ENCODE assay signal across 1 cellular context in the genomic region with DNA sequence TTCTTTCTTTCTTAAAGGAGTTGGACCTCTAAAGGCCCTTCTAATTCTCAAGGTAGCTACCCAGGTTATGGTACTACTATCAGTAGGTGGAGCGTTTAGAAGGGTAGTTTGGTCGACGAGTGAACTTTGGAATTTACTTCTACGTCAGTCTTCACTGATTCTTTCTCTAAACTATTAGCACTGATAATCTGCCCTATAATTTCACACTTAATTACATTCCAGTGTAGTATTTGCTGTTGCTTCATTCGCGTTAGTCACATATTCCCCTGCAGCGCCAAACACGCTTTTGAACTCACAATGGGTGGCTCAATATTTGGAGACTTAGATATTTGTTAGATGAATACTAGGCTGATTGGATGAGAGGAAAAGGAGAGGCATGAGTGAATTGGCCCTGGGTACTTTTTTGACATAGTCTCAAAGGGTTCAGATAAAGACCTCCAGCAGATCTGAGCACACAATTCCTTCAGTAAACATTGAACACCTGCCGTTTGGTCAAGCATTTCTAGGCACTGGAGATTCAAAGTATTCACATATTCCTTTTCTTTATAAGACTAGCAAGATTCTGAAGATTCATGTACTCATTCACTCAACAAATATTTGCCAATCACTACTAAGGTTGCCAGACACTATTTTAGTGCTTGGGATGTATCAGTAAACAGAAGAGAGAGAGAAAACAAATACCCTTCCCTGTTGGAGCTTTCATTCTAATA.
TF ChIP-seq lines count a peak whose summit lies in the region.

No MANE protein-coding gene starts in this region.

TF ChIP-seq in HCT116, 20 proteins besides CTCF, POLR2A, EP300 and RAD21 (continued from another document):
- TF ChIP-seq, protein P1, sequence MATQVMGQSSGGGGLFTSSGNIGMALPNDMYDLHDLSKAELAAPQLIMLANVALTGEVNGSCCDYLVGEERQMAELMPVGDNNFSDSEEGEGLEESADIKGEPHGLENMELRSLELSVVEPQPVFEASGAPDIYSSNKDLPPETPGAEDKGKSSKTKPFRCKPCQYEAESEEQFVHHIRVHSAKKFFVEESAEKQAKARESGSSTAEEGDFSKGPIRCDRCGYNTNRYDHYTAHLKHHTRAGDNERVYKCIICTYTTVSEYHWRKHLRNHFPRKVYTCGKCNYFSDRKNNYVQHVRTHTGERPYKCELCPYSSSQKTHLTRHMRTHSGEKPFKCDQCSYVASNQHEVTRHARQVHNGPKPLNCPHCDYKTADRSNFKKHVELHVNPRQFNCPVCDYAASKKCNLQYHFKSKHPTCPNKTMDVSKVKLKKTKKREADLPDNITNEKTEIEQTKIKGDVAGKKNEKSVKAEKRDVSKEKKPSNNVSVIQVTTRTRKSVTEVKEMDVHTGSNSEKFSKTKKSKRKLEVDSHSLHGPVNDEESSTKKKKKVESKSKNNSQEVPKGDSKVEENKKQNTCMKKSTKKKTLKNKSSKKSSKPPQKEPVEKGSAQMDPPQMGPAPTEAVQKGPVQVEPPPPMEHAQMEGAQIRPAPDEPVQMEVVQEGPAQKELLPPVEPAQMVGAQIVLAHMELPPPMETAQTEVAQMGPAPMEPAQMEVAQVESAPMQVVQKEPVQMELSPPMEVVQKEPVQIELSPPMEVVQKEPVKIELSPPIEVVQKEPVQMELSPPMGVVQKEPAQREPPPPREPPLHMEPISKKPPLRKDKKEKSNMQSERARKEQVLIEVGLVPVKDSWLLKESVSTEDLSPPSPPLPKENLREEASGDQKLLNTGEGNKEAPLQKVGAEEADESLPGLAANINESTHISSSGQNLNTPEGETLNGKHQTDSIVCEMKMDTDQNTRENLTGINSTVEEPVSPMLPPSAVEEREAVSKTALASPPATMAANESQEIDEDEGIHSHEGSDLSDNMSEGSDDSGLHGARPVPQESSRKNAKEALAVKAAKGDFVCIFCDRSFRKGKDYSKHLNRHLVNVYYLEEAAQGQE (IDR thresholded peaks at IDR 0.05; ENCODE audit: low read depth), result no peak
- TF ChIP-seq ZFX (IDR thresholded peaks at IDR 0.05) (no peak), ELF1 (IDR thresholded peaks at IDR 0.05; ENCODE audit: borderline replicate concordance, low read depth) (no peak)
